1 cellular context compared by ENCODE assay signal in genomic region chr12:132084681-132085635, GRCh38.
A peak's percentile ranks its signal among the peaks of the same experiment; 100 is the strongest.
TF ChIP-seq lines count a peak whose summit lies in the region.

No MANE protein-coding gene starts in this region.

TF ChIP-seq in K562, 482 proteins besides CTCF, POLR2A, EP300 and RAD21 (continued from another document and continues in another):
- TF ChIP-seq ZBTB11 (CRISPR knock-in tag; IDR thresholded peaks at IDR 0.05), result 0 out of 6 replicates have a peak, but pooled peaks of 1 of the 3 experiments have one; percentile 2
- TF ChIP-seq HMBOX1 (IDR thresholded peaks at IDR 0.05), result 0 out of 2 replicates have a peak, but pooled peaks have one; percentile 8
- TF ChIP-seq PHF20 (IDR thresholded peaks at IDR 0.05; ENCODE audit: partially characterized antibody), result peak; percentile 24
- TF ChIP-seq EWSR1 (IDR thresholded peaks at IDR 0.05; ENCODE audit: borderline replicate concordance, low read depth, partially characterized antibody), result no peak
- peak; percentile 80 for TF ChIP-seq CREM (IDR thresholded peaks at IDR 0.05; ENCODE audit: low read depth)
- 0 out of 2 replicates have a peak, but pooled peaks have one; percentile 24 for TF ChIP-seq ZBTB12 (CRISPR knock-in tag; IDR thresholded peaks at IDR 0.05)
- peak in 1 of 2 experiments; percentile 11; a peak in 1 of 3 replicates for TF ChIP-seq CBX3 (IDR thresholded peaks at IDR 0.05; ENCODE audit: borderline replicate concordance in 1 of 2, low read length in 2 of 2)
- TF ChIP-seq SIN3A (IDR thresholded peaks at IDR 0.05; ENCODE audit: borderline replicate concordance in 2 of 2, control insufficient read depth in 1 of 2, low read depth in 2 of 2, low read length in 2 of 2), result peak; percentile 26 to 57; a peak in 1 of 4 replicates
- peak; percentile 59; the same call in 1 of the 2 replicates for TF ChIP-seq HES1 (IDR thresholded peaks at IDR 0.05; ENCODE audit: low read depth)
- peak; percentile 55 for TF ChIP-seq ARID4B (CRISPR knock-in tag; IDR thresholded peaks at IDR 0.05)
- peak; percentile 25 for TF ChIP-seq HNRNPLL (IDR thresholded peaks at IDR 0.05; ENCODE audit: low read depth, low read length, poor library complexity, severe bottlenecking)
- no peak for TF ChIP-seq TEAD2 (tag; IDR thresholded peaks at IDR 0.05)
- no peak for TF ChIP-seq ZKSCAN3 (CRISPR knock-in tag; IDR thresholded peaks at IDR 0.05)
- TF ChIP-seq SMARCB1 (IDR thresholded peaks at IDR 0.05; ENCODE audit: insufficient read length, low read depth), result peak; percentile 23
- TF ChIP-seq CREB1 (IDR thresholded peaks at IDR 0.05), result peak; percentile 63
- peak; percentile 75 for TF ChIP-seq CREB1 (CRISPR knock-in tag; IDR thresholded peaks at IDR 0.05)
- 0 out of 2 replicates have a peak, but pooled peaks have one; percentile 43 for TF ChIP-seq LCOR (CRISPR knock-in tag; IDR thresholded peaks at IDR 0.05)
- TF ChIP-seq GTF2A2 (tag; IDR thresholded peaks at IDR 0.05), result no peak
- peak; percentile 92 for TF ChIP-seq ZBTB7A (IDR thresholded peaks at IDR 0.05; ENCODE audit: borderline replicate concordance, control insufficient read depth, low read depth, low read length)
- TF ChIP-seq MCM7 (IDR thresholded peaks at IDR 0.05), result no peak
- TF ChIP-seq TBL1XR1 (IDR thresholded peaks at IDR 0.05; ENCODE audit: low read length in 2 of 2), result peak; percentile 45 to 59; a peak in 1 of 4 replicates
- TF ChIP-seq EZH2 (IDR thresholded peaks at IDR 0.05; ENCODE audit: borderline replicate concordance, low read depth, low read length), result no peak
- no peak for TF ChIP-seq KAT8 (IDR thresholded peaks at IDR 0.05; ENCODE audit: low read depth)
- TF ChIP-seq L3MBTL2 (IDR thresholded peaks at IDR 0.05), result peak; percentile 92
- peak; percentile 48; the same call in 1 of the 2 replicates for TF ChIP-seq GABPB1 (CRISPR knock-in tag; IDR thresholded peaks at IDR 0.05)
- TF ChIP-seq PCBP1 (IDR thresholded peaks at IDR 0.05; ENCODE audit: low read depth, low read length, poor library complexity, severe bottlenecking), result peak; percentile 1
- peak; percentile 58 for TF ChIP-seq USF2 (CRISPR knock-in tag; IDR thresholded peaks at IDR 0.05)
- TF ChIP-seq ZNF561 (CRISPR knock-in tag; conservative IDR thresholded peaks at IDR 0.05), result no peak
- TF ChIP-seq VEZF1 (CRISPR knock-in tag; IDR thresholded peaks at IDR 0.05), result peak; percentile 71
- TF ChIP-seq BCOR (IDR thresholded peaks at IDR 0.05), result peak; percentile 65; the same call in 1 of the 2 replicates
- TF ChIP-seq NBN (IDR thresholded peaks at IDR 0.05; ENCODE audit: low read depth), result 0 out of 2 replicates have a peak, but pooled peaks have one; percentile 62
- 0 out of 2 replicates have a peak, but pooled peaks have one; percentile 37 for TF ChIP-seq MEF2D (tag; conservative IDR thresholded peaks at IDR 0.05; ENCODE audit: low read depth)
- TF ChIP-seq RCOR1 (IDR thresholded peaks at IDR 0.05; ENCODE audit: borderline replicate concordance in 1 of 2, low read depth in 2 of 2, low read length in 2 of 2), result 0 out of 4 replicates have a peak, but pooled peaks of 1 of the 2 experiments have one; percentile 45
- peak; percentile 51; the same call in 1 of the 2 replicates for TF ChIP-seq SOX6 (IDR thresholded peaks at IDR 0.05)
